In genomic region chr1:82565546-82565945, GRCh38 we compare ENCODE assay signal across 14 cellular contexts.
DNase-seq lines count a peak whose midpoint lies in the region; ATAC-seq, FAIRE-seq and TF ChIP-seq lines count a peak whose summit lies in the region.
"Had no signal": no experiment of that assay in that cellular context is flagged by ENCODE, and none has a peak within 500 bp of the region (broad histone marks: within the 10 kb centered on the region; RNA-seq: fewer than 3 reads in every experiment).

No MANE protein-coding gene starts in this region.

- in situ Hi-C loops in astrocyte of the cerebellum (cut with HindIII; ENCODE audit: low sequenced_read_pairs) = no loop called here

- peak; percentile 12 for DNase-seq in NCI-H1092 treated with DMSO at 0.1 percent for 48 hours (lab: John Stamatoyannopoulos, UW)
- no peak for DNase-seq in NCI-H1092 (lab: John Stamatoyannopoulos, UW)
- peak; percentile 89 for DNase-seq in astrocyte of the cerebellum (ENCODE audit: low read depth)
- peak; percentile 63 for DNase-seq in iris pigment epithelial cell (ENCODE audit: low read depth)
- DNase-seq in urothelium cell line (ENCODE audit: low spot score) = peak; percentile 32
- DNase-seq in SKM-1 (lab: John Stamatoyannopoulos, UW; ENCODE audit: unreplicated experiment) = no peak
- DNase-seq in T-helper 1 cell = no peak
- DNase-seq: 8988T; effector CD4-positive, alpha-beta T cell; NCI-H2171; T-helper 17 cell; testis had no signal

- H3K4me3 ChIP-seq in astrocyte of the cerebellum (ENCODE audit: low read depth, low read length) = no peak overlapping the region
- H3K4me3 ChIP-seq: lung, testis had no signal

- no peak for FAIRE-seq in urothelium cell line (lab: Jason Lieb, UNC)

- no peak for ATAC-seq in GM19023 (IDR thresholded peaks at IDR 0.05; ENCODE audit: unreplicated experiment)
- ATAC-seq: T-helper 17 cell had no signal

- TF ChIP-seq CTCF in astrocyte of the cerebellum (IDR thresholded peaks at IDR 0.05; ENCODE audit: low read depth, low read length, missing control alignments) = no peak

Comparison
In these comparisons a context has a peak if more than half of its experiments do, and no peak if none do; other contexts are left out.
1. DNase-seq: peak in NCI-H1092 treated with DMSO at 0.1 percent for 48 hours (single experiment), astrocyte of the cerebellum (single experiment), iris pigment epithelial cell (single experiment) and urothelium cell line (single experiment); none in NCI-H1092 (single experiment), SKM-1 (single experiment) and T-helper 1 cell (0 of 5).